ENCODE assay signal across 22 cellular contexts in genomic region chr9:77375956-77376532, GRCh38.
DNase-seq lines count a peak whose midpoint lies in the region; ATAC-seq and TF ChIP-seq lines count a peak whose summit lies in the region.
"Had no signal": no experiment of that assay in that cellular context is flagged by ENCODE, and none has a peak within 500 bp of the region (broad histone marks: within the 10 kb centered on the region; RNA-seq: fewer than 3 reads in every experiment).

No MANE protein-coding gene starts in this region.

- peak overlapping the region; percentile 24; the same call in 1 of the 2 replicates for H3K27ac ChIP-seq in GM23338 (ENCODE audit: low read depth)
- peak overlapping the region; percentile 76 for H3K27ac ChIP-seq in neural progenitor cell
- H3K27ac ChIP-seq: tibial nerve had no signal

- H3K36me3 ChIP-seq in GM23338 (ENCODE audit: insufficient read depth): no peaks in the 10 kb centered on the region; the same call in 1 of the 2 replicates
- no peaks in the 10 kb centered on the region for H3K36me3 ChIP-seq in neural progenitor cell

- H3K9me2 ChIP-seq in GM23338 (ENCODE audit: insufficient read depth): no peaks in the 10 kb centered on the region

- peaks cover 5% of the 10 kb centered on the region; the same call in 2 of the 3 replicates for H3K4me1 Mint-ChIP-seq in GM23338
- H3K4me1 Mint-ChIP-seq in neural progenitor cell: peaks cover 15% of the 10 kb centered on the region
- H3K4me1 Mint-ChIP-seq in activated T-helper 1 cell treated with anti-CD3 and anti-CD28 coated beads, Interleukin-12 subunit alpha, Interleukin-12 subunit beta, Interleukin-2, Interleukin-4 antibody, amounts not matched to agents 30 ng/mL and 10 ng/mL and 1 ng/mL, durations not matched to agents 14 hours and 24 hours and 36 hours (ENCODE audit: low read depth): no peaks in the 10 kb centered on the region
- H3K4me1 Mint-ChIP-seq: activated CD4-positive, alpha-beta T cell treated with anti-CD3 and anti-CD28 coated beads for 36 hours; activated naive CD4-positive, alpha-beta T cell treated with anti-CD3 and anti-CD28 coated beads, Interleukin-2, amount 10 ng/mL, durations not matched to agents 7 days and 5 days; B cell; brain; mesothelial cell of epicardium; neural crest cell had no signal

- DNase-seq in GM23338 (ENCODE audit: low spot score) (peak; percentile 21), NCI-H82 treated with DMSO at 0.1 percent for 48 hours (lab: John Stamatoyannopoulos, UW; ENCODE audit: unreplicated experiment) (peak; percentile 92), epithelial cell of esophagus (ENCODE audit: low read depth) (peak; percentile 12), neural progenitor cell (ENCODE audit: low spot score) (peak; percentile 86), CD1c-positive myeloid dendritic cell (ENCODE audit: extremely low spot score) (no peak)
- DNase-seq in activated CD8-positive, alpha-beta memory T cell treated with anti-CD3 and anti-CD28 coated beads for 24 hours: no peak
- no peak for DNase-seq in activated T-helper 1 cell treated with anti-CD3 and anti-CD28 coated beads, Interleukin-12 subunit alpha, Interleukin-12 subunit beta, Interleukin-2, Interleukin-4 antibody, amounts not matched to agents 30 ng/mL and 10 ng/mL and 1 ng/mL, durations not matched to agents 14 hours and 24 hours and 36 hours (ENCODE audit: low spot score)
- DNase-seq: activated CD4-positive, alpha-beta T cell treated with anti-CD3 and anti-CD28 coated beads for 36 hours; activated naive CD4-positive, alpha-beta T cell treated with anti-CD3 and anti-CD28 coated beads, Interleukin-2, amount 10 ng/mL, durations not matched to agents 7 days and 5 days; Calu3; GOT3; kidney glomerular epithelial cell; NCI-H510A treated with DMSO at 0.1 percent for 48 hours; OCI-M1; stimulated activated naive CD4-positive, alpha-beta T cell treated with Interleukin-2 at 50 U/mL for 16 hours; T-helper 9 cell had no signal

- no peaks in the 10 kb centered on the region for H3K79me2 ChIP-seq in GM23338 (replicated peaks; ENCODE audit: insufficient read depth)
- H3K79me2 ChIP-seq in neural progenitor cell (ENCODE audit: low read depth): no peaks in the 10 kb centered on the region

- no peaks in the 10 kb centered on the region for H4K20me1 ChIP-seq in GM23338 (replicated peaks; ENCODE audit: insufficient read depth)
- no peaks in the 10 kb centered on the region for H4K20me1 ChIP-seq in neural progenitor cell (ENCODE audit: low read depth)

- H3K36me3 Mint-ChIP-seq in GM23338 (ENCODE audit: low read depth) (peaks cover 15% of the 10 kb centered on the region), neural progenitor cell (peaks cover 24% of the 10 kb centered on the region)
- H3K36me3 Mint-ChIP-seq in activated T-helper 1 cell treated with anti-CD3 and anti-CD28 coated beads, Interleukin-12 subunit alpha, Interleukin-12 subunit beta, Interleukin-2, Interleukin-4 antibody, amounts not matched to agents 30 ng/mL and 10 ng/mL and 1 ng/mL, durations not matched to agents 14 hours and 24 hours and 36 hours (ENCODE audit: low read depth): peaks cover 8% of the 10 kb centered on the region

- H3K9me3 Mint-ChIP-seq in GM23338 (peaks cover 3% of the 10 kb centered on the region; the same call in 1 of the 3 replicates), neural progenitor cell (no peaks in the 10 kb centered on the region)
- no peaks in the 10 kb centered on the region for H3K9me3 Mint-ChIP-seq in activated T-helper 1 cell treated with anti-CD3 and anti-CD28 coated beads, Interleukin-12 subunit alpha, Interleukin-12 subunit beta, Interleukin-2, Interleukin-4 antibody, amounts not matched to agents 30 ng/mL and 10 ng/mL and 1 ng/mL, durations not matched to agents 14 hours and 24 hours and 36 hours
- H3K9me3 Mint-ChIP-seq: activated naive CD4-positive, alpha-beta T cell treated with anti-CD3 and anti-CD28 coated beads, Interleukin-2, amount 10 ng/mL, durations not matched to agents 7 days and 5 days had no signal

- H3F3A ChIP-seq in GM23338 (replicated peaks; ENCODE audit: low read depth) (no peaks in the 10 kb centered on the region), neural progenitor cell (ENCODE audit: low read depth) (peaks cover 22% of the 10 kb centered on the region)

- TF ChIP-seq CTCF in GM23338 (conservative IDR thresholded peaks at IDR 0.05; ENCODE audit: low read depth in 2 of 2) (no peak), epithelial cell of esophagus (IDR thresholded peaks at IDR 0.05; ENCODE audit: insufficient read depth, low read depth, low read length, missing control alignments) (no peak), neural progenitor cell (IDR thresholded peaks at IDR 0.05) (no peak)

- H3K4me3 Mint-ChIP-seq in GM23338 (no peak overlapping the region), neural progenitor cell (no peak overlapping the region)
- H3K4me3 Mint-ChIP-seq in activated T-helper 1 cell treated with anti-CD3 and anti-CD28 coated beads, Interleukin-12 subunit alpha, Interleukin-12 subunit beta, Interleukin-2, Interleukin-4 antibody, amounts not matched to agents 30 ng/mL and 10 ng/mL and 1 ng/mL, durations not matched to agents 14 hours and 24 hours and 36 hours: no peak overlapping the region
- H3K4me3 Mint-ChIP-seq: activated CD4-positive, alpha-beta T cell treated with anti-CD3 and anti-CD28 coated beads for 36 hours; activated naive CD4-positive, alpha-beta T cell treated with anti-CD3 and anti-CD28 coated beads, Interleukin-2, amount 10 ng/mL, durations not matched to agents 7 days and 5 days; B cell; brain; mesothelial cell of epicardium; neural crest cell had no signal

- H3K4me3 ChIP-seq in GM23338 (no peak overlapping the region), epithelial cell of esophagus (ENCODE audit: low read length) (no peak overlapping the region), neural progenitor cell (no peak overlapping the region)
- H3K4me3 ChIP-seq: tibial nerve had no signal

- ATAC-seq in GM23338: peak; percentile 61
- no peak for ATAC-seq in GM18909 (IDR thresholded peaks at IDR 0.05; ENCODE audit: poor library complexity, unreplicated experiment)
- ATAC-seq: activated CD4-positive, alpha-beta T cell treated with anti-CD3 and anti-CD28 coated beads for 36 hours had no signal

- no peak overlapping the region for H3K9ac ChIP-seq in neural progenitor cell

- H3K27ac Mint-ChIP-seq in GM23338: peak overlapping the region; percentile 45; the same call in 1 of the 2 replicates
- H3K27ac Mint-ChIP-seq in neural progenitor cell: no peak overlapping the region
- no peak overlapping the region for H3K27ac Mint-ChIP-seq in activated T-helper 1 cell treated with anti-CD3 and anti-CD28 coated beads, Interleukin-12 subunit alpha, Interleukin-12 subunit beta, Interleukin-2, Interleukin-4 antibody, amounts not matched to agents 30 ng/mL and 10 ng/mL and 1 ng/mL, durations not matched to agents 14 hours and 24 hours and 36 hours
- H3K27ac Mint-ChIP-seq: activated CD4-positive, alpha-beta T cell treated with anti-CD3 and anti-CD28 coated beads for 36 hours; activated naive CD4-positive, alpha-beta T cell treated with anti-CD3 and anti-CD28 coated beads, Interleukin-2, amount 10 ng/mL, durations not matched to agents 7 days and 5 days; B cell; brain; mesothelial cell of epicardium had no signal

- H3K9me3 ChIP-seq in neural progenitor cell (ENCODE audit: low read depth): no peaks in the 10 kb centered on the region
- H3K9me3 ChIP-seq: tibial nerve had no signal

- H2AFZ ChIP-seq in GM23338: no peak overlapping the region
- H2AFZ ChIP-seq in neural progenitor cell (replicated peaks): no peak overlapping the region

- intact Hi-C loops in activated T-helper 1 cell treated with anti-CD3 and anti-CD28 coated beads, Interleukin-12 subunit alpha, Interleukin-12 subunit beta, Interleukin-2, Interleukin-4 antibody, amounts not matched to agents 30 ng/mL and 10 ng/mL and 1 ng/mL, durations not matched to agents 14 hours and 24 hours and 36 hours (cut with micrococcal nuclease): no loop called here

- H3K4me2 ChIP-seq in GM23338: no peak overlapping the region
- peak overlapping the region; percentile 64 for H3K4me2 ChIP-seq in neural progenitor cell

- H3K27me3 Mint-ChIP-seq in GM23338 (ENCODE audit: insufficient read depth, low read depth, poor library complexity) (no peaks in the 10 kb centered on the region), neural progenitor cell (ENCODE audit: insufficient read depth, low read depth) (peaks cover 2% of the 10 kb centered on the region)
- H3K27me3 Mint-ChIP-seq in activated T-helper 1 cell treated with anti-CD3 and anti-CD28 coated beads, Interleukin-12 subunit alpha, Interleukin-12 subunit beta, Interleukin-2, Interleukin-4 antibody, amounts not matched to agents 30 ng/mL and 10 ng/mL and 1 ng/mL, durations not matched to agents 14 hours and 24 hours and 36 hours (ENCODE audit: insufficient read depth): no peaks in the 10 kb centered on the region
- H3K27me3 Mint-ChIP-seq: activated CD4-positive, alpha-beta T cell treated with anti-CD3 and anti-CD28 coated beads for 36 hours; activated naive CD4-positive, alpha-beta T cell treated with anti-CD3 and anti-CD28 coated beads, Interleukin-2, amount 10 ng/mL, durations not matched to agents 7 days and 5 days; B cell; brain had no signal

- H3K27me3 ChIP-seq in GM23338 (ENCODE audit: insufficient read depth) (no peaks in the 10 kb centered on the region), neural progenitor cell (no peaks in the 10 kb centered on the region)
- H3K27me3 ChIP-seq: tibial nerve had no signal

- no peaks in the 10 kb centered on the region for H3K4me1 ChIP-seq in GM23338 (ENCODE audit: insufficient read depth)
- peaks cover 19% of the 10 kb centered on the region for H3K4me1 ChIP-seq in neural progenitor cell
- H3K4me1 ChIP-seq: tibial nerve had no signal

TF ChIP-seq in GM23338, 12 proteins besides CTCF, POLR2A, EP300 and RAD21 (continues in another document):
- no peak for TF ChIP-seq ZNF331 (CRISPR knock-in tag; IDR thresholded peaks at IDR 0.05; ENCODE audit: low read depth)
- TF ChIP-seq EZH2phosphoT487 (IDR thresholded peaks at IDR 0.05; ENCODE audit: unreplicated experiment): no peak
- no peak for TF ChIP-seq ZNF114 (CRISPR knock-in tag; IDR thresholded peaks at IDR 0.05)
- no peak for TF ChIP-seq CREB1 (CRISPR knock-in tag; IDR thresholded peaks at IDR 0.05; ENCODE audit: low read depth)

Comparison
In these comparisons a context has a peak if more than half of its experiments do, and no peak if none do; other contexts are left out.
1. DNase-seq: peak in GM23338 (single experiment), NCI-H82 treated with DMSO at 0.1 percent for 48 hours (single experiment), epithelial cell of esophagus (single experiment) and neural progenitor cell (single experiment); none in activated CD8-positive, alpha-beta memory T cell treated with anti-CD3 and anti-CD28 coated beads for 24 hours (single experiment), activated T-helper 1 cell treated with anti-CD3 and anti-CD28 coated beads, Interleukin-12 subunit alpha, Interleukin-12 subunit beta, Interleukin-2, Interleukin-4 antibody, amounts not matched to agents 30 ng/mL and 10 ng/mL and 1 ng/mL, durations not matched to agents 14 hours and 24 hours and 36 hours (single experiment) and CD1c-positive myeloid dendritic cell (single experiment).